8 cellular contexts compared by ENCODE assay signal in the genomic region with DNA sequence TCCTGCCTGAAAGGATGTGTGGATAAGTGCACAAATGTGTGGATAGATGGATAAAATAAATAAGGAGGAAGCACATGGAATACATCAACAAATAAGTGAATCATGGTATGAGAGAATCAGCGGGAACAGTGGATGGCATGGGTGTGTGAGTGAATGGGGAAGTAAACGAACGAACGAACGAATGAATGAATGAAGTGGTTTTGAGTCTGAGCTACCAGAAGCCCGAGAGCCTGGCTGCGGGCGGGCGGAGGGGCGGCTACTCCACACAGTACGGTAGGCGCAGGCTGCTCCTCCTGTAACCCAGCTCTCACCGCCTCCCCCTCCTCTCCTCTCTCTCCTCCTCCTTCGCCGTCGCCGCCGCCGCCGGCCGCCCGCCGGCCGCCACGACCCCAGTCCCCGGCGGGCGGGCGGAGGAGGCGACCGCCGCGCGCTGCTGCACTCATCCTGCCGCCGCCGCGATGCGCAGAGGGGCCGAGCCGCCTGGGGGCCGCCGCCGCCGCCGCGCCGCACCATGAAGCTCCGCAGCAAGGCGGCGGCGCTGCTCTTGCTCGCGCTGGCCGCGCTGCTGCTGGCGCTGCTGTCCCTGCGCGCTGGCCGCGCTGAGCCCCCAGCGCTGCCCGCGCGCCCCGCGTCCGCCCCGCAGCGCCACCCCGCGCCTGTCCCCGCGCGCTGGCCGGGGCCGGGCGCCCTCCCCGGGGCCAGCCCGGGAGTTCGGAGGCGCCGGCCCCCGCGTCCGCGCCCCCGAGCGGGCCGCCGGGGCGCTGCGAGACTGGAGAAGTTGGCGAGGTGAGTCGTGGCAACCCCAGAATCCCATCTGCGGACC. TPM values are rescaled to one million over a fixed set of nuclear protein-coding genes. Genes with fewer than 3 reads are reported as not detected.
DNase-seq lines count a peak whose midpoint lies in the region; ATAC-seq and TF ChIP-seq lines count a peak whose summit lies in the region.

Gene GXYLT2, plus strand, starts transcription at position 324 of the 823 bp plus-strand sequence. Its CDS starts 188 bp downstream, at position 512.

- BruUV-seq in Panc1 (replicated peaks; lab: Mats Ljungman, UMichigan): no TSS peak

- no peaks in the 10 kb centered on the region; the same call in 1 of the 2 replicates for H3K36me3 ChIP-seq in Panc1 (ENCODE audit: control insufficient read depth, insufficient read depth, low read length)
- H3K36me3 ChIP-seq in adrenal gland (replicated peaks in 1 of 2): no peaks in the 10 kb centered on the region
- H3K36me3 ChIP-seq in parathyroid adenoma (ENCODE audit: control insufficient read depth, insufficient read depth, low read length): no peaks in the 10 kb centered on the region

- ATAC-seq in Panc1 (peak; percentile 96), left cardiac atrium (peak; percentile 84)

- no peaks in the 10 kb centered on the region for H3K27me3 ChIP-seq in HL-60 (ENCODE audit: insufficient read depth, poor library complexity, severe bottlenecking)
- no peaks in the 10 kb centered on the region for H3K27me3 ChIP-seq in Panc1 (ENCODE audit: control insufficient read depth, insufficient read depth, low read length)
- no peaks in the 10 kb centered on the region for H3K27me3 ChIP-seq in adrenal gland
- H3K27me3 ChIP-seq in parathyroid adenoma (ENCODE audit: control insufficient read depth, insufficient read depth, low read length): no peaks in the 10 kb centered on the region

- POLR2A ChIA-PET in Panc1 (lab: Charles Lee): no interaction called here

- intact Hi-C loops in Panc1 (cut with micrococcal nuclease; ENCODE audit: unreplicated experiment) (no loop called here), adrenal gland (cut with DNase I) (no loop called here), left cardiac atrium (cut with DNase I) (loop anchor here in 1 of 2 donors (5.0 kb wide), 1 partner anchor 36 kb away; no protein-coding TSS in a partner anchor)

- peak within 1 kb of the TSS; percentile 72 for H2AFZ ChIP-seq in parathyroid adenoma

- H3K9ac ChIP-seq in parathyroid adenoma: no peak within 1 kb of the TSS

- DNase-seq in activated effector memory CD4-positive, alpha-beta T cell treated with Interleukin-2 at 50 U/mL for 16 hours: peak; percentile 1
- DNase-seq in activated effector memory CD4-positive, alpha-beta T cell treated with anti-CD3 and anti-CD28 coated beads, Interleukin-2, amount 50 U/mL, for 16 hours: no peak
- DNase-seq in HL-60 (ENCODE audit: low read depth in 1 of 2, low spot score in 1 of 2) (peak in 1 of 2 experiments; percentile 85), Panc1 (ENCODE audit: low read depth, low spot score) (no peak), adrenal gland (peak; percentile 71 to 87 (median 76)), left cardiac atrium (peak; percentile 71)
- DNase-seq in NK-92 treated with Interleukin-12 subunit alpha and Interleukin-12 subunit beta, amount 100 ng/mL, for 24 hours (lab: John Stamatoyannopoulos, UW): no peak

- H3K9me3 ChIP-seq in Panc1 (ENCODE audit: control insufficient read depth, insufficient read depth, low read depth, low read length) (no peaks in the 10 kb centered on the region; the same call in 1 of the 2 replicates), adrenal gland (replicated peaks in 1 of 3) (no peaks in the 10 kb centered on the region), parathyroid adenoma (ENCODE audit: control insufficient read depth, low read length) (no peaks in the 10 kb centered on the region)

- in situ Hi-C loops in Panc1 (cut with HindIII; ENCODE audit: low pct_unique_long_range_greater_than_20kb, low sequenced_read_pairs): no loop called here

- peaks cover 6% of the 10 kb centered on the region for H3K4me1 ChIP-seq in Panc1 (ENCODE audit: control insufficient read depth, insufficient read depth, low read length)
- H3K4me1 ChIP-seq in adrenal gland (replicated peaks in 1 of 2): peaks cover 20 to 29% of the 10 kb centered on the region in 2 donors
- peaks cover 18% of the 10 kb centered on the region for H3K4me1 ChIP-seq in parathyroid adenoma

- CTCF ChIA-PET in Panc1 (lab: Charles Lee): no interaction called here

- TF ChIP-seq CTCF in HL-60 (IDR thresholded peaks at IDR 0.05; ENCODE audit: insufficient read depth, low read length) (no peak), Panc1 (IDR thresholded peaks at IDR 0.05) (peak; percentile 53), adrenal gland (IDR thresholded peaks at IDR 0.05) (peak in 1 of 6 experiments; percentile 36), parathyroid adenoma (IDR thresholded peaks at IDR 0.05) (no peak)

- 0 to 1% (median 0%) methylated on average over 13 to 90 of the region's 96 CpGs for WGBS in adrenal gland, 4 donors

- H3K27ac ChIP-seq in HL-60 (replicated peaks) (peak within 1 kb of the TSS; percentile 52), Panc1 (ENCODE audit: low read length) (peak within 1 kb of the TSS; percentile 57; the same call in 1 of the 2 replicates), adrenal gland (peak within 1 kb of the TSS in 3 of 5 donors; percentile 39 to 87 (median 73)), parathyroid adenoma (peak within 1 kb of the TSS; percentile 42)

- peak in 1 of 2 donors; percentile 54 for TF ChIP-seq POLR2A in adrenal gland (IDR thresholded peaks at IDR 0.05)

- peak within 1 kb of the TSS; percentile 69 for H3K4me2 ChIP-seq in parathyroid adenoma (ENCODE audit: low read length)

- H3K4me3 ChIP-seq in HL-60 (replicated peaks; ENCODE audit: insufficient read depth, low read length): peak within 1 kb of the TSS; percentile 49
- H3K4me3 ChIP-seq in Panc1 (ENCODE audit: low read depth in 2 of 2, low read length in 2 of 2): peak within 1 kb of the TSS; percentile 46 to 55
- H3K4me3 ChIP-seq in adrenal gland: peak within 1 kb of the TSS in 3 of 4 donors; percentile 22 to 67 (median 33)
- peak within 1 kb of the TSS; percentile 62 for H3K4me3 ChIP-seq in parathyroid adenoma (ENCODE audit: low read depth, low read length)

- no peaks in the 10 kb centered on the region for H3K79me2 ChIP-seq in parathyroid adenoma

RNA-seq across cellular contexts. Expression of gene GXYLT2, which starts in this region (rescaled TPM):
- 6.1 TPM for total RNA-seq in Panc1 (2021; ENCODE audit: unreplicated experiment)
- 2.1 TPM for polyA plus RNA-seq in Panc1 (2012; ENCODE audit: insufficient read length)
- 10 to 100 TPM in 7 of 8 donors, 1 to 10 TPM in 1; 7.8 to 32.5 (median 21.9) TPM for total RNA-seq in adrenal gland
- 1 to 10 TPM; 1.9 to 4.5 (median 2.7) TPM for polyA plus RNA-seq in adrenal gland
- total RNA-seq in left cardiac atrium: 10 to 100 TPM; 26.3 to 27.4 TPM

Comparison
In these comparisons a context has a peak if more than half of its experiments do, and no peak if none do; other contexts are left out.
1. DNase-seq: peak in activated effector memory CD4-positive, alpha-beta T cell treated with Interleukin-2 at 50 U/mL for 16 hours (single experiment), adrenal gland (7 of 7) and left cardiac atrium (single experiment); none in activated effector memory CD4-positive, alpha-beta T cell treated with anti-CD3 and anti-CD28 coated beads, Interleukin-2, amount 50 U/mL, for 16 hours (single experiment), Panc1 (single experiment) and NK-92 treated with Interleukin-12 subunit alpha and Interleukin-12 subunit beta, amount 100 ng/mL, for 24 hours (single experiment).
2. Peak in every context shown above with its lines, with median percentiles within 50 percentile points of each other: H3K27ac ChIP-seq and H3K4me3 ChIP-seq.